ENCODE assay signal across 12 cellular contexts in genomic region chr20:20364016-20364746, GRCh38. TPM values are rescaled to one million over a fixed set of nuclear protein-coding genes. Genes with fewer than 3 reads are reported as not detected.
DNase-seq lines count a peak whose midpoint lies in the region; ATAC-seq, FAIRE-seq and TF ChIP-seq lines count a peak whose summit lies in the region.
"Had no signal": no experiment of that assay in that cellular context is flagged by ENCODE, and none has a peak within 500 bp of the region (broad histone marks: within the 10 kb centered on the region; RNA-seq: fewer than 3 reads in every experiment).

No MANE protein-coding gene starts in this region.

- H3K4me3 Mint-ChIP-seq in type B pancreatic cell (peak overlapping the region; percentile 36), HFFc6 (no peak overlapping the region)

- H3K4me2 ChIP-seq in HepG2 (ENCODE audit: low read depth, low read length) (peak overlapping the region; percentile 28; the same call in 1 of the 2 replicates), hepatocyte (peak overlapping the region; percentile 60)

- no peaks in the 10 kb centered on the region for H3K9me3 Mint-ChIP-seq in type B pancreatic cell
- H3K9me3 Mint-ChIP-seq in HFFc6: no peaks in the 10 kb centered on the region

- ATAC-seq in HepG2 (peak; percentile 35), right lobe of liver (no peak), sciatic nerve (no peak), HG03457 (IDR thresholded peaks at IDR 0.05; ENCODE audit: unreplicated experiment) (no peak)

- no peaks in the 10 kb centered on the region; the same call in 1 of the 2 replicates for H4K20me1 ChIP-seq in HepG2 (ENCODE audit: insufficient read depth, low read length)
- H4K20me1 ChIP-seq in hepatocyte (ENCODE audit: insufficient read depth, poor library complexity, severe bottlenecking): no peaks in the 10 kb centered on the region

- H3K27me3 ChIP-seq in HepG2 (ENCODE audit: control insufficient read depth in 1 of 2, insufficient read depth in 2 of 2, low read length in 2 of 2): peaks cover 19 to 70% of the 10 kb centered on the region in 2 experiments
- peaks cover 0 to 35% of the 10 kb centered on the region in 2 donors for H3K27me3 ChIP-seq in right lobe of liver
- H3K27me3 ChIP-seq in hepatocyte: peaks cover 81% of the 10 kb centered on the region

- POLR2A ChIA-PET in HepG2 (lab: Yijun Ruan, JAX): no interaction called here

- DNase-seq in HepG2 (ENCODE audit: low spot score) (no peak), right lobe of liver (no peak), NCI-H526 treated with DMSO at 0.1 percent for 48 hours (lab: John Stamatoyannopoulos, UW) (peak; percentile 88), hepatocyte (ENCODE audit: low spot score) (no peak), type B pancreatic cell (ENCODE audit: extremely low spot score, unreplicated experiment) (no peak), HFFc6 (no peak), sciatic nerve (ENCODE audit: low spot score) (no peak)

- H3K4me1 ChIP-seq in HepG2 (ENCODE audit: insufficient read depth, low read length): peaks cover 25% of the 10 kb centered on the region; the same call in 1 of the 2 replicates
- peaks cover 0 to 24% (median 0%) of the 10 kb centered on the region in 4 donors for H3K4me1 ChIP-seq in right lobe of liver
- peaks cover 21% of the 10 kb centered on the region for H3K4me1 ChIP-seq in hepatocyte (ENCODE audit: insufficient read depth)

- FAIRE-seq in HepG2 (lab: Jason Lieb, UNC): no peak
- FAIRE-seq: pancreas had no signal

- peak overlapping the region in 1 of 3 experiments; percentile 35; a peak in 2 of 6 replicates for H3K4me3 ChIP-seq in HepG2 (replicated peaks in 1 of 3; ENCODE audit: insufficient read depth in 1 of 3, low read depth in 2 of 3, low read length in 3 of 3)
- H3K4me3 ChIP-seq in right lobe of liver: no peak overlapping the region
- no peak overlapping the region for H3K4me3 ChIP-seq in hepatocyte
- H3K4me3 ChIP-seq: pancreas had no signal

- in situ Hi-C loops in HepG2 (cut with HindIII; ENCODE audit: extremely low pct_ligation_motif_present, low pct_unique_long_range_greater_than_20kb): loop anchor here (5.0 kb wide), 1 partner anchor 203 kb away; no protein-coding TSS in a partner anchor

- intact Hi-C loops in HepG2 (cut with micrococcal nuclease; ENCODE audit: unreplicated experiment) (loop anchor here (5.0 kb wide), 1 partner anchor 282 kb away; no protein-coding TSS in a partner anchor), right lobe of liver (cut with DNase I) (loop anchor here in 1 of 2 donors (10.0 kb wide), 1 partner anchor 201 kb away; no protein-coding TSS in a partner anchor), sciatic nerve (cut with DNase I) (loop anchor here (5.0 kb wide), 1 partner anchor 208 kb away; no protein-coding TSS in a partner anchor)

- H3K4me1 Mint-ChIP-seq in type B pancreatic cell (ENCODE audit: unreplicated experiment) (peaks cover 9% of the 10 kb centered on the region), HFFc6 (ENCODE audit: low read depth) (no peaks in the 10 kb centered on the region; the same call in 1 of the 2 replicates)

- no peak for TF ChIP-seq POLR2A in HepG2 (IDR thresholded peaks at IDR 0.05; ENCODE audit: insufficient read depth in 1 of 2, low read depth in 2 of 2, low read length in 2 of 2)
- TF ChIP-seq POLR2A in right lobe of liver (IDR thresholded peaks at IDR 0.05): no peak

- no peaks in the 10 kb centered on the region for H3K9me2 ChIP-seq in hepatocyte (replicated peaks; ENCODE audit: insufficient read depth)

- H3K27ac Mint-ChIP-seq in type B pancreatic cell: no peak overlapping the region
- H3K27ac Mint-ChIP-seq in HFFc6: no peak overlapping the region

- H3K36me3 ChIP-seq in HepG2 (replicated peaks in 1 of 2; ENCODE audit: control insufficient read depth in 1 of 2, insufficient read depth in 2 of 2, low read length in 2 of 2) (no peaks in the 10 kb centered on the region), right lobe of liver (no peaks in the 10 kb centered on the region), hepatocyte (replicated peaks; ENCODE audit: insufficient read depth, low read depth) (no peaks in the 10 kb centered on the region)
- H3K36me3 ChIP-seq: pancreas had no signal

- no TSS peak for BruUV-seq in HepG2 (replicated peaks; lab: Mats Ljungman, UMichigan)

- no peak overlapping the region for H3K9ac ChIP-seq in HepG2 (ENCODE audit: insufficient read depth, low read depth, low read length)

- H2AFZ ChIP-seq in HepG2 (ENCODE audit: low read length): no peak overlapping the region
- peak overlapping the region; percentile 52 for H2AFZ ChIP-seq in hepatocyte

- no peaks in the 10 kb centered on the region for H3K9me3 ChIP-seq in HepG2 (ENCODE audit: low read length)
- no peaks in the 10 kb centered on the region for H3K9me3 ChIP-seq in right lobe of liver
- no peaks in the 10 kb centered on the region for H3K9me3 ChIP-seq in hepatocyte (ENCODE audit: low read depth)
- H3K9me3 ChIP-seq: pancreas had no signal

- TF ChIP-seq CTCF in HepG2 (CRISPR knock-in tag; IDR thresholded peaks at IDR 0.05) (peak; percentile 22; the same call in 1 of the 2 replicates), right lobe of liver (IDR thresholded peaks at IDR 0.05) (no peak), hepatocyte (IDR thresholded peaks at IDR 0.05; ENCODE audit: poor library complexity) (no peak), type B pancreatic cell (conservative IDR thresholded peaks at IDR 0.05) (no peak), HFFc6 (IDR thresholded peaks at IDR 0.05) (no peak)

- TF ChIP-seq RAD21 in HepG2 (CRISPR knock-in tag; IDR thresholded peaks at IDR 0.05): no peak

- H3K36me3 Mint-ChIP-seq in type B pancreatic cell (no peaks in the 10 kb centered on the region), HFFc6 (ENCODE audit: low read depth) (no peaks in the 10 kb centered on the region)

- peaks cover 81% of the 10 kb centered on the region for H3K27me3 Mint-ChIP-seq in type B pancreatic cell
- peaks cover 50% of the 10 kb centered on the region for H3K27me3 Mint-ChIP-seq in HFFc6 (ENCODE audit: insufficient read depth)

- WGBS in HepG2 (ENCODE audit: low lambda C conversion rate): 25% methylated on average over 67 of the region's 68 CpGs
- 0% methylated on average over 14 of the region's 68 CpGs for WGBS in right lobe of liver (ENCODE audit: insufficient coverage, low coverage, low lambda C conversion rate, missing lambda C conversion rate)
- WGBS in hepatocyte (ENCODE audit: low lambda C conversion rate, missing lambda C conversion rate): under 1% methylated on average over 33 of the region's 68 CpGs

- H3K27ac ChIP-seq in HepG2 (ENCODE audit: extremely low read length, insufficient read depth, low read length) (no peak overlapping the region), right lobe of liver (no peak overlapping the region), hepatocyte (no peak overlapping the region)
- H3K27ac ChIP-seq: C4-2B, pancreas had no signal

- H3K79me2 ChIP-seq in HepG2 (ENCODE audit: insufficient read depth, low read length) (no peaks in the 10 kb centered on the region), hepatocyte (no peaks in the 10 kb centered on the region)

- TF ChIP-seq EP300 in HepG2 (IDR thresholded peaks at IDR 0.05; ENCODE audit: low read depth in 2 of 2, low read length in 2 of 2) (no peak), HepG2 (CRISPR knock-in tag; IDR thresholded peaks at IDR 0.05; ENCODE audit: borderline replicate concordance) (no peak)

- CTCF ChIA-PET in HepG2 (lab: Yijun Ruan, JAX; ENCODE audit: low intra/inter-chr PET ratio, low total read pairs): no interaction called here

TF ChIP-seq in HepG2, 621 proteins besides CTCF, POLR2A, EP300 and RAD21 (continues in another document):
- TF ChIP-seq PHF8 (CRISPR knock-in tag; IDR thresholded peaks at IDR 0.05) (peak; percentile 36; the same call in 1 of the 2 replicates), BHLHE40 (IDR thresholded peaks at IDR 0.05; ENCODE audit: low read length) (peak; percentile 71), MTF2 (CRISPR knock-in tag; IDR thresholded peaks at IDR 0.05; ENCODE audit: borderline replicate concordance) (peak; percentile 86; the same call in 1 of the 2 replicates), ZNF235 (CRISPR knock-in tag; IDR thresholded peaks at IDR 0.05; ENCODE audit: borderline replicate concordance) (peak; percentile 83; the same call in 1 of the 2 replicates)

RNA-seq across cellular contexts. Expression of gene INSM1, which starts 3.7 kb away (rescaled TPM):
- total RNA-seq in HepG2 (2016; rRNA removed; fragmentation: Illumina TruSeq; extraction: Trizol) (not detected in 2 replicates), right lobe of liver (not detected), hepatocyte (0.92 and 1.7 TPM in 2 replicates), type B pancreatic cell (ENCODE audit: low replicate concordance) (36.0 and 70.2 TPM in 2 replicates), sciatic nerve (not detected)
- not detected in 2 replicates for total RNA-seq in HepG2 (2016; cell fraction: cytosol; rRNA removed; fragmentation: Illumina TruSeq; extraction: Trizol; ENCODE audit: low read depth)
- total RNA-seq in HepG2 (2016; cell fraction: insoluble cytoplasmic fraction; rRNA removed; fragmentation: Illumina TruSeq; extraction: Trizol): not detected in 2 replicates
- total RNA-seq in HepG2 (2016; cell fraction: membrane; rRNA removed; fragmentation: Illumina TruSeq; extraction: Trizol): not detected in 2 replicates
- not detected in 2 replicates for total RNA-seq in HepG2 (2016; cell fraction: nucleus; rRNA removed; fragmentation: Illumina TruSeq; extraction: Trizol)
- polyA plus RNA-seq in HepG2 (2011; rRNA removed) (not detected in 2 replicates), hepatocyte (1.3 and 2.3 TPM in 2 replicates)
- not detected in 2 replicates for polyA plus RNA-seq in HepG2 (2011; cell fraction: cytosol; rRNA removed)
- not detected in 2 replicates for polyA plus RNA-seq in HepG2 (2011; cell fraction: nucleus; rRNA removed)
- not detected in 2 replicates for polyA plus RNA-seq in HepG2 (2012)
- not detected in 2 replicates for polyA plus RNA-seq in HepG2 (2016; cell fraction: cytosol; fragmentation: Illumina TruSeq; extraction: Trizol; ENCODE audit: low read depth)
- polyA plus RNA-seq in HepG2 (2016; cell fraction: insoluble cytoplasmic fraction; fragmentation: Illumina TruSeq; extraction: Trizol; ENCODE audit: low read depth): not detected in 2 replicates
- polyA plus RNA-seq in HepG2 (2016; cell fraction: membrane; fragmentation: Illumina TruSeq; extraction: Trizol; ENCODE audit: low read depth): not detected in 2 replicates
- not detected in 2 replicates for polyA plus RNA-seq in HepG2 (2016; cell fraction: nucleus; fragmentation: Illumina TruSeq; extraction: Trizol; ENCODE audit: insufficient read depth, low read depth)
- polyA minus RNA-seq in HepG2 (2011; rRNA and poly(A)+ RNA removed; ENCODE audit: low replicate concordance): not detected in 2 replicates
- not detected in 2 replicates for polyA minus RNA-seq in HepG2 (2011; cell fraction: cytosol; rRNA and poly(A)+ RNA removed)
- polyA minus RNA-seq in HepG2 (2011; cell fraction: nucleus; rRNA and poly(A)+ RNA removed): not detected in 2 replicates
- not detected for total RNA-seq in HFFc6 (2021; fragmentation: NEBNext Ultra II Directional; extraction: Animal tissue kit (Norgen Biotek cat#: 25700))
- total RNA-seq: fibroblast of villous mesenchyme, LHCN-M2 had no signal

Comparison
In these comparisons a context has a peak if more than half of its experiments do, and no peak if none do; other contexts are left out.
1. RNA of gene INSM1, which starts 3.7 kb away (total RNA-seq): 36.0 to 70.2 TPM in type B pancreatic cell; 0.92 to 1.7 TPM in hepatocyte, not detected in HepG2, not detected in right lobe of liver, not detected in HFFc6 and not detected in sciatic nerve (single experiment); every median in the first group is over 10 times any median in the second.